8 cellular contexts compared by ENCODE assay signal in genomic region chr9:129110740-129111142, GRCh38. TPM values are rescaled to one million over a fixed set of nuclear protein-coding genes. Genes with fewer than 3 reads are reported as not detected.
DNase-seq lines count a peak whose midpoint lies in the region; ATAC-seq and TF ChIP-seq lines count a peak whose summit lies in the region.

CRAT (minus strand) TSS chr9:129110793; CDS start chr9:129110509, 284 bp downstream.

- intact Hi-C loops in Panc1 (cut with micrococcal nuclease; ENCODE audit: unreplicated experiment), result no loop called here

- BruUV-seq in Panc1 (replicated peaks; lab: Mats Ljungman, UMichigan), result no TSS peak

- H3K36me3 Mint-ChIP-seq in activated T-cell treated with anti-CD3 and anti-CD28 coated beads, Interleukin-2, amount 50 U/mL, for 72 hours (ENCODE audit: insufficient read depth in 2 of 2), result no peaks in the 10 kb centered on the region

- peak within 1 kb of the TSS; percentile 94 to 98 for H3K4me3 Mint-ChIP-seq in activated T-cell treated with anti-CD3 and anti-CD28 coated beads, Interleukin-2, amount 50 U/mL, for 72 hours

- DNase-seq in DMS53 (lab: John Stamatoyannopoulos, UW), result peak; percentile 97
- peak; percentile 87 for DNase-seq in KG1 (lab: John Stamatoyannopoulos, UW)
- peak; percentile 55 for DNase-seq in Panc1 (ENCODE audit: low read depth, low spot score)
- DNase-seq in activated T-cell treated with anti-CD3 and anti-CD28 coated beads, Interleukin-2, amount 50 U/mL, for 72 hours, result peak; percentile 96 to 98
- peak; percentile 91 to 92 for DNase-seq in stimulated activated CD8-positive, alpha-beta memory T cell treated with anti-CD3 and anti-CD28 coated beads, Interleukin-7, amount 100 ng/mL, for 1 hour (ENCODE audit: low read depth in 2 of 2)

- peaks cover 41% of the 10 kb centered on the region for H3K4me1 Mint-ChIP-seq in activated T-cell treated with anti-CD3 and anti-CD28 coated beads, Interleukin-2, amount 50 U/mL, for 72 hours (ENCODE audit: low read depth)

- CTCF ChIA-PET in Panc1 (lab: Charles Lee), result no interaction called here

- H3K4me3 ChIP-seq in Panc1 (ENCODE audit: low read depth in 2 of 2, low read length in 2 of 2) (peak within 1 kb of the TSS; percentile 79 to 92), muscle layer of duodenum (ENCODE audit: low read depth in 1 of 2, low read length in 2 of 2) (peak within 1 kb of the TSS; percentile 83 to 95)

- peak within 1 kb of the TSS; percentile 94 for H3K27ac ChIP-seq in Panc1 (ENCODE audit: low read length)
- peak within 1 kb of the TSS; percentile 98 for H3K27ac ChIP-seq in muscle layer of duodenum (ENCODE audit: low read length)

- ATAC-seq in GM21723 (IDR thresholded peaks at IDR 0.05; ENCODE audit: unreplicated experiment), result peak; percentile 63
- peak; percentile 89 for ATAC-seq in Panc1
- peak; percentile 89 to 90 for ATAC-seq in activated T-cell treated with anti-CD3 and anti-CD28 coated beads, Interleukin-2, amount 50 U/mL, for 72 hours (replicated peaks in 1 of 2)
- peak; percentile 90 for ATAC-seq in esophagus mucosa

- H3K4me1 ChIP-seq in Panc1 (ENCODE audit: control insufficient read depth, insufficient read depth, low read length) (peaks cover 14% of the 10 kb centered on the region), muscle layer of duodenum (ENCODE audit: control insufficient read depth in 1 of 2, insufficient read depth in 2 of 2, low read length in 2 of 2) (peaks cover 13 to 26% of the 10 kb centered on the region in 2 donors)

- in situ Hi-C loops in Panc1 (cut with HindIII; ENCODE audit: low pct_unique_long_range_greater_than_20kb, low sequenced_read_pairs), result no loop called here

- TF ChIP-seq CTCF in Panc1 (IDR thresholded peaks at IDR 0.05), result no peak

- no peaks in the 10 kb centered on the region for H3K27me3 Mint-ChIP-seq in activated T-cell treated with anti-CD3 and anti-CD28 coated beads, Interleukin-2, amount 50 U/mL, for 72 hours (ENCODE audit: low read depth)

- H3K27me3 ChIP-seq in Panc1 (ENCODE audit: control insufficient read depth, insufficient read depth, low read length), result no peaks in the 10 kb centered on the region
- H3K27me3 ChIP-seq in muscle layer of duodenum (ENCODE audit: low read depth, low read length), result no peaks in the 10 kb centered on the region

- peak within 1 kb of the TSS; percentile 92 for H3K27ac Mint-ChIP-seq in activated T-cell treated with anti-CD3 and anti-CD28 coated beads, Interleukin-2, amount 50 U/mL, for 72 hours

- POLR2A ChIA-PET in Panc1 (lab: Charles Lee), result no interaction called here

- H3K9me3 Mint-ChIP-seq in activated T-cell treated with anti-CD3 and anti-CD28 coated beads, Interleukin-2, amount 50 U/mL, for 72 hours, result no peaks in the 10 kb centered on the region

- H3K9me3 ChIP-seq in Panc1 (ENCODE audit: control insufficient read depth, insufficient read depth, low read depth, low read length), result no peaks in the 10 kb centered on the region
- no peaks in the 10 kb centered on the region for H3K9me3 ChIP-seq in muscle layer of duodenum (ENCODE audit: control insufficient read depth in 1 of 2, low read length in 2 of 2)

- peaks cover 6% of the 10 kb centered on the region; the same call in 1 of the 2 replicates for H3K36me3 ChIP-seq in Panc1 (ENCODE audit: control insufficient read depth, insufficient read depth, low read length)
- peaks cover 0 to 14% of the 10 kb centered on the region in 2 donors for H3K36me3 ChIP-seq in muscle layer of duodenum (ENCODE audit: control insufficient read depth in 1 of 2, insufficient read depth in 2 of 2, low read length in 2 of 2)

RNA-seq across cellular contexts. Expression of gene CRAT, which starts in this region (rescaled TPM):
- total RNA-seq in Panc1 (2021; ENCODE audit: unreplicated experiment), result 38.8 TPM
- polyA plus RNA-seq in Panc1 (2012; ENCODE audit: insufficient read length), result 71.7 TPM
- total RNA-seq in activated T-cell treated with anti-CD3 and anti-CD28 coated beads, Interleukin-2, amount 50 U/mL, for 72 hours, result 10 to 100 TPM; 21.4 to 23.8 TPM
- 33.4 TPM for total RNA-seq in esophagus mucosa

Comparison
In these comparisons a context has a peak if more than half of its experiments do, and no peak if none do; other contexts are left out.
1. Peak in every context shown above with its lines: DNase-seq, ATAC-seq, H3K4me3 ChIP-seq and H3K27ac ChIP-seq.